Comparison of ENCODE assay signal across 8 cellular contexts in genomic region chr22:44697423-44698179, GRCh38. TPM values are rescaled to one million over a fixed set of nuclear protein-coding genes. Genes with fewer than 3 reads are reported as not detected.
DNase-seq lines count a peak whose midpoint lies in the region; ATAC-seq and TF ChIP-seq lines count a peak whose summit lies in the region.

No MANE protein-coding gene starts in this region.

- no peaks in the 10 kb centered on the region for H3K27me3 Mint-ChIP-seq in activated CD8-positive, alpha-beta T cell treated with anti-CD3 and anti-CD28 coated beads for 36 hours

- no peak overlapping the region for H3K4me3 Mint-ChIP-seq in activated CD8-positive, alpha-beta T cell treated with anti-CD3 and anti-CD28 coated beads for 36 hours

- no peaks in the 10 kb centered on the region for H3K9me3 Mint-ChIP-seq in activated CD8-positive, alpha-beta T cell treated with anti-CD3 and anti-CD28 coated beads for 36 hours

- ATAC-seq in activated CD8-positive, alpha-beta T cell treated with anti-CD3 and anti-CD28 coated beads for 36 hours: peak; percentile 57

- CTCF ChIA-PET in activated CD8-positive, alpha-beta T cell treated with anti-CD3 and anti-CD28 coated beads for 36 hours (lab: Charles Lee): interaction anchor here (0.8 to 4.6 kb wide), 15 partner anchors 9 to 43 kb away, joined by 3 to 46 read pairs (median 5); no protein-coding TSS in a partner anchor

- DNase-seq in NCI-H510A treated with DMSO at 0.1 percent for 48 hours (lab: John Stamatoyannopoulos, UW) (peak; percentile 4), NCI-H510A (lab: John Stamatoyannopoulos, UW) (no peak), NCI-H526 treated with DMSO at 0.1 percent for 48 hours (lab: John Stamatoyannopoulos, UW) (peak; percentile 12), ecto neural progenitor cell (ENCODE audit: low spot score) (peak; percentile 91), mesenteric fat pad (ENCODE audit: low spot score) (peak; percentile 95), middle frontal gyrus (ENCODE audit: extremely low spot score, low spot score) (no peak)
- peak; percentile 94 for DNase-seq in activated CD8-positive, alpha-beta T cell treated with anti-CD3 and anti-CD28 coated beads for 36 hours
- peak; percentile 77 for DNase-seq in stimulated activated CD8-positive, alpha-beta memory T cell treated with anti-CD3 and anti-CD28 coated beads, Interleukin-2, amount 100 ng/mL, for 1 hour (ENCODE audit: low read depth in 2 of 2)

- POLR2A ChIA-PET in activated CD8-positive, alpha-beta T cell treated with anti-CD3 and anti-CD28 coated beads for 36 hours (lab: Charles Lee): no interaction called here

- peak; percentile 87 for TF ChIP-seq CTCF in activated CD8-positive, alpha-beta T cell treated with anti-CD3 and anti-CD28 coated beads for 36 hours (IDR thresholded peaks at IDR 0.05)

- no peaks in the 10 kb centered on the region for H3K36me3 Mint-ChIP-seq in activated CD8-positive, alpha-beta T cell treated with anti-CD3 and anti-CD28 coated beads for 36 hours (ENCODE audit: low read depth)

- peaks cover 23% of the 10 kb centered on the region for H3K4me1 Mint-ChIP-seq in activated CD8-positive, alpha-beta T cell treated with anti-CD3 and anti-CD28 coated beads for 36 hours (ENCODE audit: low read depth)

- intact Hi-C loops in activated CD8-positive, alpha-beta T cell treated with anti-CD3 and anti-CD28 coated beads for 36 hours (cut with micrococcal nuclease): loop anchor here (2.0 kb wide), 2 partner anchors 31 to 37 kb away; no protein-coding TSS in a partner anchor

- H3K27ac Mint-ChIP-seq in activated CD8-positive, alpha-beta T cell treated with anti-CD3 and anti-CD28 coated beads for 36 hours: no peak overlapping the region

RNA-seq across cellular contexts. Expression of gene PRR5, which starts 4.4 kb away (rescaled TPM):
- 10 to 100 TPM; 26.8 to 27.3 TPM for total RNA-seq in activated CD8-positive, alpha-beta T cell treated with anti-CD3 and anti-CD28 coated beads for 36 hours
- total RNA-seq in mesenteric fat pad: 38.9 TPM

RNA-seq across cellular contexts. Expression of gene ARHGAP8, which starts 54.8 kb away (rescaled TPM):
- total RNA-seq in activated CD8-positive, alpha-beta T cell treated with anti-CD3 and anti-CD28 coated beads for 36 hours: 1 to 10 TPM; 2.1 to 3.2 TPM
- total RNA-seq in mesenteric fat pad: 8.2 TPM

Comparison
In these comparisons a context has a peak if more than half of its experiments do, and no peak if none do; other contexts are left out.
1. DNase-seq: peak in NCI-H510A treated with DMSO at 0.1 percent for 48 hours (single experiment), NCI-H526 treated with DMSO at 0.1 percent for 48 hours (single experiment), activated CD8-positive, alpha-beta T cell treated with anti-CD3 and anti-CD28 coated beads for 36 hours (single experiment), ecto neural progenitor cell (single experiment), mesenteric fat pad (single experiment) and stimulated activated CD8-positive, alpha-beta memory T cell treated with anti-CD3 and anti-CD28 coated beads, Interleukin-2, amount 100 ng/mL, for 1 hour (2 of 2); none in NCI-H510A (single experiment) and middle frontal gyrus (single experiment).